In genomic region chr1:224287714-224288113, GRCh38 we compare ENCODE assay signal across 18 cellular contexts. TPM values are rescaled to one million over a fixed set of nuclear protein-coding genes. Genes with fewer than 3 reads are reported as not detected.
DNase-seq lines count a peak whose midpoint lies in the region; TF ChIP-seq lines count a peak whose summit lies in the region.
"Had no signal": no experiment of that assay in that cellular context is flagged by ENCODE, and none has a peak within 500 bp of the region (broad histone marks: within the 10 kb centered on the region; RNA-seq: fewer than 3 reads in every experiment).

No MANE protein-coding gene starts in this region.

- no peak overlapping the region for H2AK5ac ChIP-seq in trophoblast cell (ENCODE audit: low read length)

- no peak overlapping the region for H3K4ac ChIP-seq in trophoblast cell (ENCODE audit: low read depth, low read length)

- peak overlapping the region in 3 of 5 experiments; percentile 18 to 56 (median 24) for H3K4me3 Mint-ChIP-seq in brain
- H3K4me3 Mint-ChIP-seq in activated naive CD8-positive, alpha-beta T cell treated with anti-CD3 and anti-CD28 coated beads for 36 hours = no peak overlapping the region

- no peak overlapping the region for H3K14ac ChIP-seq in trophoblast cell (ENCODE audit: low read length)

- H3K18ac ChIP-seq in trophoblast cell (ENCODE audit: low read length) = no peak overlapping the region

- H3K79me1 ChIP-seq in trophoblast cell (ENCODE audit: low read length) = no peaks in the 10 kb centered on the region

- DNase-seq in DMS53 (lab: John Stamatoyannopoulos, UW) = peak; percentile 10
- DNase-seq in DMS53 treated with DMSO at 0.1 percent for 48 hours (lab: John Stamatoyannopoulos, UW; ENCODE audit: unreplicated experiment) = no peak
- DNase-seq in iPS DF 6.9 (ENCODE audit: low read depth, low spot score) = peak; percentile 4
- no peak for DNase-seq in trophoblast cell
- no peak for DNase-seq in GM13976 (ENCODE audit: low spot score)
- DNase-seq in HT-29 (ENCODE audit: low spot score) = no peak
- no peak for DNase-seq in activated naive CD8-positive, alpha-beta T cell treated with anti-CD3 and anti-CD28 coated beads for 36 hours
- DNase-seq: activated CD4-positive, alpha-beta T cell treated with anti-CD3 and anti-CD28 coated beads for 1 hour; activated gamma-delta T cell; aorta; MV-4-11; NCI-H510A; PC-3; stimulated activated naive CD8-positive, alpha-beta T cell treated with anti-CD3 and anti-CD28 coated beads, Interleukin-15, Interleukin-2, amounts not matched to agents 100 U/mL and 50 U/mL, for 24 hours had no signal

- H3K9me3 ChIP-seq in iPS DF 6.9 (ENCODE audit: control insufficient read depth, insufficient read depth, low read length) (no peaks in the 10 kb centered on the region), trophoblast cell (ENCODE audit: insufficient read depth, low read depth, low read length) (no peaks in the 10 kb centered on the region)
- H3K9me3 ChIP-seq: BLaER1, SJSA1 had no signal

- in situ Hi-C loops in GM13976 (cut with MboI; ENCODE audit: low sequenced_read_pairs, unreplicated experiment) = no loop called here

- H3K4me3 ChIP-seq in iPS DF 6.9 (ENCODE audit: low read length) = no peak overlapping the region
- no peak overlapping the region for H3K4me3 ChIP-seq in trophoblast cell (ENCODE audit: low read depth, low read length)
- H3K4me3 ChIP-seq: BLaER1, SJSA1 had no signal

- H3K36me3 ChIP-seq in iPS DF 6.9 (ENCODE audit: control insufficient read depth, insufficient read depth, low read length) (peaks cover 7% of the 10 kb centered on the region; the same call in 1 of the 2 replicates), trophoblast cell (ENCODE audit: control insufficient read depth in 1 of 2, insufficient read depth in 2 of 2, low read length in 2 of 2) (peaks cover 15 to 24% of the 10 kb centered on the region in 2 experiments)

- H2AFZ ChIP-seq in trophoblast cell (ENCODE audit: insufficient read depth, low read length, poor library complexity) = no peak overlapping the region

- H4K12ac ChIP-seq in trophoblast cell (ENCODE audit: low read depth, low read length) = no peak overlapping the region

- TF ChIP-seq CTCF in brain (conservative IDR thresholded peaks at IDR 0.05) (no peak), GM13976 (IDR thresholded peaks at IDR 0.05; ENCODE audit: borderline replicate concordance, control extremely low read depth, extremely low read depth, insufficient read depth, missing control alignments) (no peak)

- no peak overlapping the region for H4K91ac ChIP-seq in trophoblast cell (ENCODE audit: low read depth, low read length)

- H3K36me3 Mint-ChIP-seq in brain = peaks cover 74% of the 10 kb centered on the region
- peaks cover 6% of the 10 kb centered on the region for H3K36me3 Mint-ChIP-seq in activated naive CD8-positive, alpha-beta T cell treated with anti-CD3 and anti-CD28 coated beads for 36 hours

- H3K27ac ChIP-seq in iPS DF 6.9 (ENCODE audit: low read length) (no peak overlapping the region), trophoblast cell (ENCODE audit: low read depth, low read length) (no peak overlapping the region)
- H3K27ac ChIP-seq: 22Rv1, BLaER1, SJSA1 had no signal

- H3K79me2 ChIP-seq in trophoblast cell (ENCODE audit: control insufficient read depth, insufficient read depth, low read length, poor library complexity) = no peaks in the 10 kb centered on the region

- no peak overlapping the region for H2BK5ac ChIP-seq in trophoblast cell (ENCODE audit: low read depth, low read length, poor library complexity)

- H3K4me1 ChIP-seq in iPS DF 6.9 (ENCODE audit: control insufficient read depth, insufficient read depth, low read length) = no peaks in the 10 kb centered on the region; the same call in 1 of the 2 replicates
- H3K4me1 ChIP-seq in trophoblast cell (ENCODE audit: control insufficient read depth in 1 of 2, insufficient read depth in 2 of 2, low read length in 2 of 2) = no peaks in the 10 kb centered on the region
- H3K4me1 ChIP-seq: BLaER1, SJSA1 had no signal

- H2BK12ac ChIP-seq in trophoblast cell (ENCODE audit: low read length) = no peak overlapping the region

- H3K23ac ChIP-seq in trophoblast cell (ENCODE audit: low read length) = no peak overlapping the region

- H3K27me3 ChIP-seq in iPS DF 6.9 (ENCODE audit: control insufficient read depth, insufficient read depth, low read length) (no peaks in the 10 kb centered on the region), trophoblast cell (ENCODE audit: insufficient read depth, low read length) (no peaks in the 10 kb centered on the region)
- H3K27me3 ChIP-seq: BLaER1, SJSA1 had no signal

- H3K4me2 ChIP-seq in trophoblast cell (ENCODE audit: low read length) = no peak overlapping the region
- H3K4me2 ChIP-seq: BLaER1 had no signal

- no peaks in the 10 kb centered on the region for H3K27me3 Mint-ChIP-seq in brain
- H3K27me3 Mint-ChIP-seq in activated naive CD8-positive, alpha-beta T cell treated with anti-CD3 and anti-CD28 coated beads for 36 hours = no peaks in the 10 kb centered on the region

- peaks cover 34% of the 10 kb centered on the region for H3K4me1 Mint-ChIP-seq in brain
- no peaks in the 10 kb centered on the region for H3K4me1 Mint-ChIP-seq in activated naive CD8-positive, alpha-beta T cell treated with anti-CD3 and anti-CD28 coated beads for 36 hours

- H3K27ac Mint-ChIP-seq in brain = peak overlapping the region; percentile 13 to 98 (median 58)
- H3K27ac Mint-ChIP-seq in activated naive CD8-positive, alpha-beta T cell treated with anti-CD3 and anti-CD28 coated beads for 36 hours = no peak overlapping the region

- H2BK120ac ChIP-seq in trophoblast cell (ENCODE audit: insufficient read depth, low read length, poor library complexity) = no peak overlapping the region

- H3K9me3 Mint-ChIP-seq in brain = no peaks in the 10 kb centered on the region
- H3K9me3 Mint-ChIP-seq in activated naive CD8-positive, alpha-beta T cell treated with anti-CD3 and anti-CD28 coated beads for 36 hours = no peaks in the 10 kb centered on the region

- no CpG with 5 or more reads among the region's 2 CpGs for WGBS in iPS DF 6.9 (ENCODE audit: insufficient coverage, insufficient read length)
- no CpG with 5 or more reads among the region's 2 CpGs for WGBS in trophoblast cell (ENCODE audit: extremely low coverage, insufficient coverage, insufficient read length)

- H3K9ac ChIP-seq in trophoblast cell (ENCODE audit: low read length) = peak overlapping the region; percentile 5
- H3K9ac ChIP-seq: BLaER1 had no signal

- no peak overlapping the region for H4K8ac ChIP-seq in trophoblast cell (ENCODE audit: low read depth, low read length)

RNA-seq across cellular contexts. Expression of gene NVL, which starts 42.3 kb away (rescaled TPM):
- polyA plus RNA-seq in brain (ENCODE audit: insufficient read depth, low read depth, low replicate concordance) = 19.1 TPM
- 26.8 and 27.9 TPM in 2 replicates for polyA plus RNA-seq in trophoblast cell (2013)
- 9.1 and 12.2 TPM in 2 replicates for total RNA-seq in HT-29 (2014; rRNA removed; shearing (Covaris generic))
- total RNA-seq in activated naive CD8-positive, alpha-beta T cell treated with anti-CD3 and anti-CD28 coated beads for 36 hours = 10 to 100 TPM; 41.6 to 45.2 TPM

Comparison
In these comparisons a context has a peak if more than half of its experiments do, and no peak if none do; other contexts are left out.
1. DNase-seq: peak in DMS53 (single experiment) and iPS DF 6.9 (single experiment); none in DMS53 treated with DMSO at 0.1 percent for 48 hours (single experiment), trophoblast cell (0 of 2), GM13976 (single experiment), HT-29 (single experiment) and activated naive CD8-positive, alpha-beta T cell treated with anti-CD3 and anti-CD28 coated beads for 36 hours (single experiment).